Comparison of ENCODE assay signal across 8 cellular contexts in the genomic region with DNA sequence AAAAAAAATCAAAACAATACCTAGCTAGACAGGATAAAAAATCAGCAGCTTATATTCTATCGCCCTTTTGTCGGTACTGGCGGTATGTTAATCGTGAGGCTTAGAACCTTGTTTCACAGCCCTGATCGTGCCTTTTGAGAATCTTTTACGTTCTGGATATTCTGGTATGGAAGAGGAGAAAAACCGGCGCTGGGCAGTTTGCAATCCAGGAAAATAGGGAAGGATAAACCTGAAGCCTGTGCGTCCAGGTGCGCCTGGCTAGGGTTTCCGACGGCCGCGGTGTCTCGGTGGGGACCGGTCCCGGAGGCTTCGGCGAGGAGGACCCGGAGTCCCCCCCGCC. TPM values are rescaled to one million over a fixed set of nuclear protein-coding genes. Genes with fewer than 3 reads are reported as not detected.
DNase-seq lines count a peak whose midpoint lies in the region; ATAC-seq and TF ChIP-seq lines count a peak whose summit lies in the region.

No MANE protein-coding gene starts in this region.

- H3K79me2 ChIP-seq in SK-N-SH (ENCODE audit: insufficient read depth): no peaks in the 10 kb centered on the region

- no peaks in the 10 kb centered on the region for H3K9me2 ChIP-seq in SK-N-SH

- no peak for TF ChIP-seq RAD21 in SK-N-SH (IDR thresholded peaks at IDR 0.05; ENCODE audit: low read length)

- H3K4me1 Mint-ChIP-seq in activated T-helper 2 cell treated with anti-CD3 and anti-CD28 coated beads, Interferon-gamma antibody, Interleukin-2, Interleukin-4, amounts not matched to agents 10 μg/mL and 5 μg/mL and 100 μg/mL, durations not matched to agents 14 hours and 24 hours and 36 hours (ENCODE audit: low read depth): no peaks in the 10 kb centered on the region
- H3K4me1 Mint-ChIP-seq in immature natural killer cell: peaks cover 0 to 8% of the 10 kb centered on the region in 2 donors
- peaks cover 3 to 7% of the 10 kb centered on the region in 2 donors for H3K4me1 Mint-ChIP-seq in stimulated activated naive B cell treated with anti-CD40 and anti-IgM and Interleukin-4, amounts not matched to agents 10 μg/mL and 1 μg/mL and 100 μg/mL, for 72 hours

- H3K4me3 Mint-ChIP-seq in activated T-helper 2 cell treated with anti-CD3 and anti-CD28 coated beads, Interferon-gamma antibody, Interleukin-2, Interleukin-4, amounts not matched to agents 10 μg/mL and 5 μg/mL and 100 μg/mL, durations not matched to agents 14 hours and 24 hours and 36 hours (ENCODE audit: low read depth): peak overlapping the region; percentile 55
- peak overlapping the region; percentile 60 to 78 (median 74) for H3K4me3 Mint-ChIP-seq in immature natural killer cell
- H3K4me3 Mint-ChIP-seq in stimulated activated naive B cell treated with anti-CD40 and anti-IgM and Interleukin-4, amounts not matched to agents 10 μg/mL and 1 μg/mL and 100 μg/mL, for 72 hours: peak overlapping the region; percentile 67 to 70

- H3F3A ChIP-seq in SK-N-SH (replicated peaks; ENCODE audit: insufficient read depth): no peaks in the 10 kb centered on the region

- ATAC-seq in SK-N-SH treated with all-trans-retinoic acid at 6 μM for 48 hours: no peak
- no peak for ATAC-seq in stimulated activated naive B cell treated with anti-CD40 and anti-IgM and Interleukin-4, amounts not matched to agents 10 μg/mL and 1 μg/mL and 100 μg/mL, for 72 hours (replicated peaks)
- ATAC-seq in HG02759 (IDR thresholded peaks at IDR 0.05; ENCODE audit: unreplicated experiment): no peak
- no peak for ATAC-seq in HG02763 (IDR thresholded peaks at IDR 0.05; ENCODE audit: unreplicated experiment)

- intact Hi-C loops in activated T-helper 2 cell treated with anti-CD3 and anti-CD28 coated beads, Interferon-gamma antibody, Interleukin-2, Interleukin-4, amounts not matched to agents 10 μg/mL and 5 μg/mL and 100 μg/mL, durations not matched to agents 14 hours and 24 hours and 36 hours (cut with micrococcal nuclease): no loop called here

- peak overlapping the region; percentile 71 for H3K4me2 ChIP-seq in SK-N-SH

- H3K27ac Mint-ChIP-seq in activated T-helper 2 cell treated with anti-CD3 and anti-CD28 coated beads, Interferon-gamma antibody, Interleukin-2, Interleukin-4, amounts not matched to agents 10 μg/mL and 5 μg/mL and 100 μg/mL, durations not matched to agents 14 hours and 24 hours and 36 hours: no peak overlapping the region
- H3K27ac Mint-ChIP-seq in immature natural killer cell: no peak overlapping the region
- no peak overlapping the region for H3K27ac Mint-ChIP-seq in stimulated activated naive B cell treated with anti-CD40 and anti-IgM and Interleukin-4, amounts not matched to agents 10 μg/mL and 1 μg/mL and 100 μg/mL, for 72 hours

- CTCF ChIA-PET in SK-N-SH (lab: Yijun Ruan, JAX): interaction anchor here (1.2 kb wide), 1 partner anchor 66 kb away, joined by 4 read pairs; no protein-coding TSS in a partner anchor

- H3K4me3 ChIP-seq in SK-N-SH (ENCODE audit: low read depth in 2 of 2, low read length in 1 of 2): peak overlapping the region; percentile 36 to 50; a peak in 3 of 4 replicates

- no peaks in the 10 kb centered on the region for H3K4me1 ChIP-seq in SK-N-SH (ENCODE audit: control insufficient read depth in 1 of 2, insufficient read depth in 2 of 2, low read depth in 1 of 2, low read length in 1 of 2)

- H3K27me3 Mint-ChIP-seq in activated T-helper 2 cell treated with anti-CD3 and anti-CD28 coated beads, Interferon-gamma antibody, Interleukin-2, Interleukin-4, amounts not matched to agents 10 μg/mL and 5 μg/mL and 100 μg/mL, durations not matched to agents 14 hours and 24 hours and 36 hours (ENCODE audit: low read depth): peaks cover 85% of the 10 kb centered on the region
- peaks cover 9 to 35% (median 14%) of the 10 kb centered on the region in 3 donors for H3K27me3 Mint-ChIP-seq in immature natural killer cell (ENCODE audit: low read depth in 3 of 3)
- peaks cover 53 to 79% of the 10 kb centered on the region in 2 donors for H3K27me3 Mint-ChIP-seq in stimulated activated naive B cell treated with anti-CD40 and anti-IgM and Interleukin-4, amounts not matched to agents 10 μg/mL and 1 μg/mL and 100 μg/mL, for 72 hours

- H3K36me3 ChIP-seq in SK-N-SH (replicated peaks in 1 of 2; ENCODE audit: control insufficient read depth in 1 of 2, insufficient read depth in 2 of 2, low read length in 1 of 2): no peaks in the 10 kb centered on the region

- TF ChIP-seq EP300 in SK-N-SH (IDR thresholded peaks at IDR 0.05; ENCODE audit: borderline replicate concordance in 1 of 2, low read depth in 1 of 2, low read length in 1 of 2): no peak

- H3K9me3 Mint-ChIP-seq in activated T-helper 2 cell treated with anti-CD3 and anti-CD28 coated beads, Interferon-gamma antibody, Interleukin-2, Interleukin-4, amounts not matched to agents 10 μg/mL and 5 μg/mL and 100 μg/mL, durations not matched to agents 14 hours and 24 hours and 36 hours: no peaks in the 10 kb centered on the region
- H3K9me3 Mint-ChIP-seq in immature natural killer cell: no peaks in the 10 kb centered on the region
- no peaks in the 10 kb centered on the region for H3K9me3 Mint-ChIP-seq in stimulated activated naive B cell treated with anti-CD40 and anti-IgM and Interleukin-4, amounts not matched to agents 10 μg/mL and 1 μg/mL and 100 μg/mL, for 72 hours

- peak overlapping the region; percentile 66; the same call in 1 of the 2 replicates for H2AFZ ChIP-seq in SK-N-SH (ENCODE audit: low read depth)

- POLR2A ChIA-PET in SK-N-SH (lab: Yijun Ruan, JAX): no interaction called here

- no peak overlapping the region for H3K9ac ChIP-seq in SK-N-SH

- DNase-seq in SK-N-SH: no peak
- DNase-seq in activated T-helper 2 cell treated with anti-CD3 and anti-CD28 coated beads, Interferon-gamma antibody, Interleukin-2, Interleukin-4, amounts not matched to agents 10 μg/mL and 5 μg/mL and 100 μg/mL, durations not matched to agents 14 hours and 24 hours and 36 hours (ENCODE audit: low spot score): no peak
- no peak for DNase-seq in immature natural killer cell
- no peak for DNase-seq in stimulated activated naive B cell treated with anti-CD40 and anti-IgM and Interleukin-4, amounts not matched to agents 10 μg/mL and 1 μg/mL and 100 μg/mL, for 72 hours
- DNase-seq in HuH-7.5 (ENCODE audit: low spot score): no peak

- no peaks in the 10 kb centered on the region for H4K20me1 ChIP-seq in SK-N-SH (ENCODE audit: insufficient read depth)

- H3K27me3 ChIP-seq in SK-N-SH (ENCODE audit: insufficient read depth): peaks cover 94% of the 10 kb centered on the region

- no peak for TF ChIP-seq CTCF in SK-N-SH (IDR thresholded peaks at IDR 0.05)

- no peak overlapping the region for H3K27ac ChIP-seq in SK-N-SH (ENCODE audit: low read depth in 2 of 2, low read length in 1 of 2)

- WGBS in SK-N-SH (ENCODE audit: low lambda C conversion rate): 20% methylated on average over 21 of the region's 21 CpGs

- no peaks in the 10 kb centered on the region for H3K36me3 Mint-ChIP-seq in activated T-helper 2 cell treated with anti-CD3 and anti-CD28 coated beads, Interferon-gamma antibody, Interleukin-2, Interleukin-4, amounts not matched to agents 10 μg/mL and 5 μg/mL and 100 μg/mL, durations not matched to agents 14 hours and 24 hours and 36 hours (ENCODE audit: low read depth)
- H3K36me3 Mint-ChIP-seq in immature natural killer cell: no peaks in the 10 kb centered on the region
- H3K36me3 Mint-ChIP-seq in stimulated activated naive B cell treated with anti-CD40 and anti-IgM and Interleukin-4, amounts not matched to agents 10 μg/mL and 1 μg/mL and 100 μg/mL, for 72 hours: no peaks in the 10 kb centered on the region

- H3K9me3 ChIP-seq in SK-N-SH: no peaks in the 10 kb centered on the region

TF ChIP-seq in SK-N-SH, 30 proteins besides CTCF, POLR2A, EP300 and RAD21 (continues in another document):
- no peak for TF ChIP-seq TEAD4 (IDR thresholded peaks at IDR 0.05; ENCODE audit: borderline replicate concordance, insufficient read depth)

RNA-seq across cellular contexts. Expression of gene SYPL2, which starts 0.3 kb away (rescaled TPM):
- polyA plus RNA-seq in SK-N-SH (2012; rRNA removed) (0.03 and 0.05 TPM in 2 replicates), immature natural killer cell (under 1 TPM in 2 of 3 donors, not detected in 1; 0.08 to 0.28 TPM)
- 0.01 and 0.05 TPM in 2 replicates for polyA plus RNA-seq in SK-N-SH (2012; cell fraction: cytosol; rRNA removed)
- polyA plus RNA-seq in SK-N-SH (2012; cell fraction: nucleus; rRNA removed): 0.07 and 0.10 TPM in 2 replicates
- 0.11 TPM in 1 of 2 replicates, not detected in the other for total RNA-seq in activated T-helper 2 cell treated with anti-CD3 and anti-CD28 coated beads, Interferon-gamma antibody, Interleukin-2, Interleukin-4, amounts not matched to agents 10 μg/mL and 5 μg/mL and 100 μg/mL, durations not matched to agents 14 hours and 24 hours and 36 hours

RNA-seq across cellular contexts. Expression of gene ATXN7L2, which starts 17.6 kb away (rescaled TPM):
- polyA plus RNA-seq in SK-N-SH (2012; rRNA removed) (3.9 and 4.0 TPM in 2 replicates), immature natural killer cell (1 to 10 TPM in 2 of 3 donors, under 1 TPM in 1; 0.94 to 8.9 (median 4.1) TPM)
- polyA plus RNA-seq in SK-N-SH (2012; cell fraction: cytosol; rRNA removed): 1.5 and 2.7 TPM in 2 replicates
- polyA plus RNA-seq in SK-N-SH (2012; cell fraction: nucleus; rRNA removed): 12.7 and 20.3 TPM in 2 replicates
- 11.9 and 12.9 TPM in 2 replicates for total RNA-seq in activated T-helper 2 cell treated with anti-CD3 and anti-CD28 coated beads, Interferon-gamma antibody, Interleukin-2, Interleukin-4, amounts not matched to agents 10 μg/mL and 5 μg/mL and 100 μg/mL, durations not matched to agents 14 hours and 24 hours and 36 hours

RNA-seq across cellular contexts. Expression of gene CYB561D1, which starts 27.8 kb away (rescaled TPM):
- polyA plus RNA-seq in SK-N-SH (2012; rRNA removed) (5.4 and 8.9 TPM in 2 replicates), immature natural killer cell (10 to 100 TPM in 2 of 3 donors, 1 to 10 TPM in 1; 8.8 to 20.3 (median 10.2) TPM)
- polyA plus RNA-seq in SK-N-SH (2012; cell fraction: cytosol; rRNA removed): 3.5 and 4.9 TPM in 2 replicates
- polyA plus RNA-seq in SK-N-SH (2012; cell fraction: nucleus; rRNA removed): 13.0 and 13.3 TPM in 2 replicates
- total RNA-seq in activated T-helper 2 cell treated with anti-CD3 and anti-CD28 coated beads, Interferon-gamma antibody, Interleukin-2, Interleukin-4, amounts not matched to agents 10 μg/mL and 5 μg/mL and 100 μg/mL, durations not matched to agents 14 hours and 24 hours and 36 hours: 11.1 and 13.6 TPM in 2 replicates

RNA-seq across cellular contexts. Expression of gene PSMA5, which starts 39.8 kb away (rescaled TPM):
- 118 and 139 TPM in 2 replicates for polyA plus RNA-seq in SK-N-SH (2012; rRNA removed)
- 136 and 148 TPM in 2 replicates for polyA plus RNA-seq in SK-N-SH (2012; cell fraction: cytosol; rRNA removed)
- polyA plus RNA-seq in SK-N-SH (2012; cell fraction: nucleus; rRNA removed): 47.4 and 81.0 TPM in 2 replicates
- total RNA-seq in activated T-helper 2 cell treated with anti-CD3 and anti-CD28 coated beads, Interferon-gamma antibody, Interleukin-2, Interleukin-4, amounts not matched to agents 10 μg/mL and 5 μg/mL and 100 μg/mL, durations not matched to agents 14 hours and 24 hours and 36 hours: 257 and 281 TPM in 2 replicates
- 100 to 1,000 TPM; 115 to 146 (median 123) TPM for polyA plus RNA-seq in immature natural killer cell

RNA-seq across cellular contexts. Expression of gene AMIGO1, which starts 43.5 kb away (rescaled TPM):
- polyA plus RNA-seq in SK-N-SH (2012; rRNA removed): 0.93 and 0.95 TPM in 2 replicates
- 0.85 and 0.94 TPM in 2 replicates for polyA plus RNA-seq in SK-N-SH (2012; cell fraction: cytosol; rRNA removed)
- polyA plus RNA-seq in SK-N-SH (2012; cell fraction: nucleus; rRNA removed): 0.73 TPM in 2 replicates
- 0.66 and 0.92 TPM in 2 replicates for total RNA-seq in activated T-helper 2 cell treated with anti-CD3 and anti-CD28 coated beads, Interferon-gamma antibody, Interleukin-2, Interleukin-4, amounts not matched to agents 10 μg/mL and 5 μg/mL and 100 μg/mL, durations not matched to agents 14 hours and 24 hours and 36 hours
- polyA plus RNA-seq in immature natural killer cell: 10 to 100 TPM in 1 of 3 donors, 1 to 10 TPM in 2; 3.6 to 12.5 (median 5.0) TPM
